Comparison of ENCODE assay signal across 27 cellular contexts in the genomic region with DNA sequence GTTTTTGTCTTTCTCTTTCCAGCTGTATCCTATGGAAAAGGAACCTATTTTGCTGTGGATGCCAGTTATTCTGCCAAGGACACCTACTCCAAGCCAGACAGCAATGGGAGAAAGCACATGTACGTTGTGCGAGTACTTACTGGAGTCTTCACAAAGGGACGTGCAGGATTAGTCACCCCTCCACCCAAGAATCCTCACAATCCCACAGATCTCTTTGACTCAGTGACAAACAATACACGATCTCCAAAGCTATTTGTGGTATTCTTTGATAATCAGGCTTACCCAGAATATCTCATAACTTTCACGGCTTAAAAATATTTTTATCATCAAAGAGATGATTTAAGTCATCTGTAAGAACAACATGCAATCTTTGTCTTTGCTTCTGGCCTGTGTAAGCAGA. TPM values are rescaled to one million over a fixed set of nuclear protein-coding genes. Genes with fewer than 3 reads are reported as not detected.
DNase-seq lines count a peak whose midpoint lies in the region; ATAC-seq, FAIRE-seq and TF ChIP-seq lines count a peak whose summit lies in the region.
"Had no signal": no experiment of that assay in that cellular context is flagged by ENCODE, and none has a peak within 500 bp of the region (broad histone marks: within the 10 kb centered on the region; RNA-seq: fewer than 3 reads in every experiment).

No MANE protein-coding gene starts in this region.

- no peaks in the 10 kb centered on the region for H3K9me3 ChIP-seq in RWPE2 (ENCODE audit: severe bottlenecking)
- H3K9me3 ChIP-seq in smooth muscle cell (replicated peaks; ENCODE audit: low read depth) = no peaks in the 10 kb centered on the region
- H3K9me3 ChIP-seq in tibial artery = no peaks in the 10 kb centered on the region
- H3K9me3 ChIP-seq: ascending aorta; BLaER1 treated with 17β-estradiol and CSF1 and Interleukin-3, amounts not matched to agents 10 nM and 100 nM; colonic mucosa; upper lobe of left lung had no signal

- in situ Hi-C loops in GM13976 (cut with MboI; ENCODE audit: low sequenced_read_pairs, unreplicated experiment) = no loop called here

- no peaks in the 10 kb centered on the region for H3K79me2 ChIP-seq in smooth muscle cell (ENCODE audit: low read depth)

- H3K36me3 ChIP-seq in RWPE2 (ENCODE audit: low read depth) = no peaks in the 10 kb centered on the region
- H3K36me3 ChIP-seq in smooth muscle cell (ENCODE audit: low read depth) = no peaks in the 10 kb centered on the region
- no peaks in the 10 kb centered on the region for H3K36me3 ChIP-seq in tibial artery
- H3K36me3 ChIP-seq: ascending aorta, colonic mucosa, upper lobe of left lung, WERI-Rb-1 had no signal

- H3K4me3 ChIP-seq in RWPE2 (ENCODE audit: severe bottlenecking) (no peak overlapping the region), fibroblast of mammary gland (ENCODE audit: control insufficient read depth, low read depth, low read length) (no peak overlapping the region), smooth muscle cell (no peak overlapping the region), tibial artery (no peak overlapping the region)
- H3K4me3 ChIP-seq: ascending aorta; BLaER1 treated with 17β-estradiol and CSF1 and Interleukin-3, amounts not matched to agents 10 nM and 100 nM; colonic mucosa; GM12878; upper lobe of left lung had no signal

- WGBS in smooth muscle cell (ENCODE audit: low lambda C conversion rate) = 13% methylated on average over 5 of the region's 5 CpGs

- ATAC-seq in RWPE2 (ENCODE audit: low read depth) = peak; percentile 67
- ATAC-seq: activated CD8-positive, alpha-beta T cell treated with anti-CD3 and anti-CD28 coated beads for 36 hours; activated T-cell treated with anti-CD3 and anti-CD28 coated beads, Interleukin-2, amount 50 U/mL, for 4 hours; GM12878; natural killer cell; stimulated activated naive CD8-positive, alpha-beta T cell treated with anti-CD3 and anti-CD28 coated beads, Interleukin-15, Interleukin-2, amounts not matched to agents 100 U/mL and 50 U/mL, for 24 hours had no signal

- H3F3A ChIP-seq in smooth muscle cell (ENCODE audit: low read depth) = no peaks in the 10 kb centered on the region

- H4K20me1 ChIP-seq in smooth muscle cell (ENCODE audit: low read depth) = no peaks in the 10 kb centered on the region
- H4K20me1 ChIP-seq: BLaER1 treated with 17β-estradiol and CSF1 and Interleukin-3, amounts not matched to agents 10 nM and 100 nM had no signal

- no peak overlapping the region for H3K9ac ChIP-seq in smooth muscle cell (ENCODE audit: low read depth)
- H3K9ac ChIP-seq: BLaER1 treated with 17β-estradiol and CSF1 and Interleukin-3, amounts not matched to agents 10 nM and 100 nM had no signal

- no peak for TF ChIP-seq CTCF in RWPE2 (IDR thresholded peaks at IDR 0.05; ENCODE audit: poor library complexity, severe bottlenecking)
- no peak for TF ChIP-seq CTCF in fibroblast of mammary gland (conservative IDR thresholded peaks at IDR 0.05; ENCODE audit: control insufficient read depth, insufficient read depth, low read depth, low read length)
- TF ChIP-seq CTCF in smooth muscle cell (IDR thresholded peaks at IDR 0.05; ENCODE audit: borderline replicate concordance, insufficient read depth, poor library complexity, severe bottlenecking) = no peak
- TF ChIP-seq CTCF in tibial artery (IDR thresholded peaks at IDR 0.05) = no peak
- TF ChIP-seq CTCF in GM13976 (IDR thresholded peaks at IDR 0.05; ENCODE audit: borderline replicate concordance, control extremely low read depth, extremely low read depth, insufficient read depth, missing control alignments) = no peak

- H3K4me2 ChIP-seq in smooth muscle cell = peak overlapping the region; percentile 4
- H3K4me2 ChIP-seq: BLaER1 treated with 17β-estradiol and CSF1 and Interleukin-3, amounts not matched to agents 10 nM and 100 nM had no signal

- TF ChIP-seq POLR2A in H54 (IDR thresholded peaks at IDR 0.05; ENCODE audit: low read depth, low read length) = no peak

- no peaks in the 10 kb centered on the region for H3K27me3 ChIP-seq in RWPE2 (ENCODE audit: insufficient read depth, poor library complexity, severe bottlenecking)
- no peaks in the 10 kb centered on the region for H3K27me3 ChIP-seq in smooth muscle cell (ENCODE audit: low read depth)
- H3K27me3 ChIP-seq in tibial artery = no peaks in the 10 kb centered on the region
- H3K27me3 ChIP-seq: ascending aorta; BLaER1 treated with 17β-estradiol and CSF1 and Interleukin-3, amounts not matched to agents 10 nM and 100 nM; colonic mucosa; upper lobe of left lung had no signal

- H2AFZ ChIP-seq in smooth muscle cell (ENCODE audit: low read depth) = no peak overlapping the region

- DNase-seq in H54 (ENCODE audit: insufficient read length, low spot score) = peak; percentile 11
- no peak for DNase-seq in RWPE2 (ENCODE audit: low spot score)
- DNase-seq in fibroblast of mammary gland (ENCODE audit: low read depth) = peak; percentile 54
- DNase-seq in smooth muscle cell (lab: John Stamatoyannopoulos, UW; ENCODE audit: unreplicated experiment) = no peak
- no peak for DNase-seq in tibial artery
- DNase-seq in GM13976 (ENCODE audit: low spot score) = no peak
- DNase-seq in activated effector memory CD4-positive, alpha-beta T cell treated with Interleukin-2 at 50 U/mL for 16 hours = no peak
- no peak for DNase-seq in activated CD8-positive, alpha-beta memory T cell treated with anti-CD3 and anti-CD28 coated beads, Interleukin-2, amount 50 U/mL, for 48 hours
- DNase-seq: activated CD8-positive, alpha-beta T cell treated with anti-CD3 and anti-CD28 coated beads for 36 hours; activated naive CD4-positive, alpha-beta T cell treated with anti-CD3 and anti-CD28 coated beads, Interleukin-2, amount 10 ng/mL, durations not matched to agents 7 days and 5 days; activated T-cell treated with anti-CD3 and anti-CD28 coated beads, Interleukin-2, amount 50 U/mL, for 4 hours; colonic mucosa; GF-D8; hippocampal formation; Kasumi-1; natural killer cell; NCI-H1105; NCI-H69; posterior cingulate gyrus; stimulated activated CD4-positive, alpha-beta T cell treated with anti-CD3 and anti-CD28 coated beads, Interleukin-2, amount 100 ng/mL, for 24 hours; stimulated activated naive CD8-positive, alpha-beta T cell treated with anti-CD3 and anti-CD28 coated beads, Interleukin-15, Interleukin-2, amounts not matched to agents 100 U/mL and 50 U/mL, for 24 hours; upper lobe of left lung; WERI-Rb-1 had no signal

- intact Hi-C loops in tibial artery (cut with DNase I; ENCODE audit: low total_unique reads) = no loop called here

- H3K27ac ChIP-seq in RWPE2 (ENCODE audit: poor library complexity, severe bottlenecking) (peak overlapping the region; percentile 24), smooth muscle cell (ENCODE audit: low read depth) (peak overlapping the region; percentile 14), tibial artery (no peak overlapping the region)
- H3K27ac ChIP-seq: ascending aorta; BLaER1 treated with 17β-estradiol and CSF1 and Interleukin-3, amounts not matched to agents 10 nM and 100 nM; colonic mucosa; upper lobe of left lung; WERI-Rb-1 had no signal

- peaks cover 6% of the 10 kb centered on the region for H3K4me1 ChIP-seq in RWPE2 (ENCODE audit: insufficient read depth, poor library complexity, severe bottlenecking)
- no peaks in the 10 kb centered on the region for H3K4me1 ChIP-seq in smooth muscle cell (ENCODE audit: low read depth)
- H3K4me1 ChIP-seq in tibial artery = no peaks in the 10 kb centered on the region
- H3K4me1 ChIP-seq: ascending aorta; BLaER1 treated with 17β-estradiol and CSF1 and Interleukin-3, amounts not matched to agents 10 nM and 100 nM; colonic mucosa; upper lobe of left lung had no signal

- peak; percentile 23 for FAIRE-seq in H54 (lab: Jason Lieb, UNC)
- FAIRE-seq: GM12878 had no signal

RNA-seq across cellular contexts. Expression of a gene that starts 44.9 kb away (rescaled TPM):
- total RNA-seq in smooth muscle cell = 14.5 and 26.2 TPM in 2 replicates
- 2.8 and 3.0 TPM in 2 replicates for polyA plus RNA-seq in smooth muscle cell

RNA-seq across cellular contexts. Expression of a gene that starts 58.3 kb away (rescaled TPM):
- not detected in 2 replicates for total RNA-seq in smooth muscle cell
- 0.40 TPM in 1 of 2 replicates, not detected in the other for polyA plus RNA-seq in smooth muscle cell
- total RNA-seq: ascending aorta, kidney epithelial cell had no signal

Comparison
In these comparisons a context has a peak if more than half of its experiments do, and no peak if none do; other contexts are left out.
1. DNase-seq: peak in H54 (single experiment) and fibroblast of mammary gland (single experiment); none in RWPE2 (single experiment), smooth muscle cell (single experiment), tibial artery (0 of 2), GM13976 (single experiment), activated effector memory CD4-positive, alpha-beta T cell treated with Interleukin-2 at 50 U/mL for 16 hours (single experiment) and activated CD8-positive, alpha-beta memory T cell treated with anti-CD3 and anti-CD28 coated beads, Interleukin-2, amount 50 U/mL, for 48 hours (single experiment).
2. H3K27ac ChIP-seq: peak in RWPE2 (single experiment) and smooth muscle cell (single experiment); none in tibial artery (0 of 2).